25 cellular contexts compared by ENCODE assay signal in genomic region chr13:41273806-41274441, GRCh38. TPM values are rescaled to one million over a fixed set of nuclear protein-coding genes. Genes with fewer than 3 reads are reported as not detected.
DNase-seq lines count a peak whose midpoint lies in the region; ATAC-seq and TF ChIP-seq lines count a peak whose summit lies in the region.
"Had no signal": no experiment of that assay in that cellular context is flagged by ENCODE, and none has a peak within 500 bp of the region (broad histone marks: within the 10 kb centered on the region; RNA-seq: fewer than 3 reads in every experiment).

No MANE protein-coding gene starts in this region.

- WGBS in body of pancreas, 2 donors = 38 to 50% methylated on average over 3 of the region's 3 CpGs
- no CpG with 5 or more reads among the region's 3 CpGs for WGBS in mesendoderm (ENCODE audit: extremely low coverage, insufficient coverage, low lambda C conversion rate)
- WGBS in stomach, 5 donors = 28 to 54% (median 44%) methylated on average over 3 of the region's 3 CpGs

- no peak overlapping the region for H3K23ac ChIP-seq in mesendoderm (ENCODE audit: low read length)

- no peak overlapping the region for H2BK15ac ChIP-seq in mesendoderm (replicated peaks; ENCODE audit: low read depth)

- no peaks in the 10 kb centered on the region for H3K79me2 ChIP-seq in mesendoderm (ENCODE audit: control insufficient read depth, insufficient read depth, low read length)

- H3K9me3 ChIP-seq in body of pancreas = no peaks in the 10 kb centered on the region
- H3K9me3 ChIP-seq in stomach = peaks cover 0 to 4% (median 0%) of the 10 kb centered on the region in 4 donors
- no peaks in the 10 kb centered on the region for H3K9me3 ChIP-seq in tibial artery

- H3K4me1 ChIP-seq in body of pancreas (peaks cover 11% of the 10 kb centered on the region), mesendoderm (ENCODE audit: control insufficient read depth, low read depth, low read length) (no peaks in the 10 kb centered on the region), stomach (peaks cover 0 to 5% (median 2%) of the 10 kb centered on the region in 4 donors), tibial artery (no peaks in the 10 kb centered on the region)

- no peak overlapping the region for H3K18ac ChIP-seq in mesendoderm (ENCODE audit: low read length)

- no peak overlapping the region for H2BK5ac ChIP-seq in mesendoderm (ENCODE audit: low read length)

- no peaks in the 10 kb centered on the region for H3K36me3 ChIP-seq in body of pancreas (replicated peaks in 1 of 2; ENCODE audit: insufficient read depth in 1 of 2, low read depth in 2 of 2)
- no peaks in the 10 kb centered on the region for H3K36me3 ChIP-seq in mesendoderm (ENCODE audit: control insufficient read depth, insufficient read depth, low read length)
- H3K36me3 ChIP-seq in stomach = no peaks in the 10 kb centered on the region
- no peaks in the 10 kb centered on the region for H3K36me3 ChIP-seq in tibial artery

- TF ChIP-seq CTCF in body of pancreas (IDR thresholded peaks at IDR 0.05) = no peak
- no peak for TF ChIP-seq CTCF in stomach (IDR thresholded peaks at IDR 0.05)
- TF ChIP-seq CTCF in tibial artery (IDR thresholded peaks at IDR 0.05) = no peak

- H3K79me1 ChIP-seq in mesendoderm (ENCODE audit: low read length) = no peaks in the 10 kb centered on the region

- H3K56ac ChIP-seq in mesendoderm (ENCODE audit: low read length) = no peak overlapping the region

- H3K4me3 Mint-ChIP-seq in activated naive CD8-positive, alpha-beta T cell = no peak overlapping the region
- no peak overlapping the region for H3K4me3 Mint-ChIP-seq in activated naive CD8-positive, alpha-beta T cell treated with anti-CD3 and anti-CD28 coated beads, Interleukin-2, amount 50 U/mL, for 24 hours
- H3K4me3 Mint-ChIP-seq: IgD-negative memory B cell had no signal

- peak overlapping the region; percentile 28 for H3K27ac Mint-ChIP-seq in activated naive CD8-positive, alpha-beta T cell
- H3K27ac Mint-ChIP-seq in activated naive CD8-positive, alpha-beta T cell treated with anti-CD3 and anti-CD28 coated beads, Interleukin-2, amount 50 U/mL, for 24 hours = no peak overlapping the region
- H3K27ac Mint-ChIP-seq: IgD-negative memory B cell had no signal

- H3K27ac ChIP-seq in body of pancreas = peak overlapping the region; percentile 59 to 78 (median 74)
- H3K27ac ChIP-seq in mesendoderm (ENCODE audit: low read depth, low read length) = no peak overlapping the region
- peak overlapping the region; percentile 60 to 86 (median 76) for H3K27ac ChIP-seq in stomach
- no peak overlapping the region for H3K27ac ChIP-seq in tibial artery
- H3K27ac ChIP-seq: KMS-11, RWPE1 had no signal

- no peak overlapping the region for H3K4ac ChIP-seq in mesendoderm (ENCODE audit: low read depth, low read length)

- H2AK5ac ChIP-seq in mesendoderm (ENCODE audit: low read length) = no peak overlapping the region

- DNase-seq in activated naive CD8-positive, alpha-beta T cell treated with anti-CD3 and anti-CD28 coated beads, Interleukin-2, amount 50 U/mL, for 24 hours = no peak
- DNase-seq in body of pancreas (no peak), mesendoderm (peak; percentile 28), stomach (no peak), NCI-H1417 (lab: John Stamatoyannopoulos, UW) (no peak), tibial artery (no peak), SKM-1 treated with dmso at 0.1 percent for 144 hours (lab: John Stamatoyannopoulos, UW; ENCODE audit: unreplicated experiment) (no peak)
- DNase-seq: 8988T, DMS79, GF-D8, NCI-H1092, NCI-H1436, NCI-H187, NCI-H2081 treated with DMSO at 0.1 percent for 48 hours, NCI-H2171, NCI-H226, NCI-H510A, NCI-H69, SHP77 had no signal

- no peak for ATAC-seq in activated naive CD8-positive, alpha-beta T cell treated with anti-CD3 and anti-CD28 coated beads, Interleukin-2, amount 50 U/mL, for 24 hours
- peak; percentile 90 for ATAC-seq in body of pancreas
- ATAC-seq: HCT116, Panc1 had no signal

- no peak for TF ChIP-seq EP300 in stomach (IDR thresholded peaks at IDR 0.05)

- H4K5ac ChIP-seq in mesendoderm (ENCODE audit: low read length) = no peak overlapping the region

- H3K4me2 ChIP-seq in mesendoderm (ENCODE audit: low read length) = no peak overlapping the region
- H3K4me2 ChIP-seq: KMS-11 had no signal

- no peak overlapping the region for H2BK120ac ChIP-seq in mesendoderm (ENCODE audit: low read depth, low read length)

- intact Hi-C loops in body of pancreas (cut with DNase I) (no loop called here), stomach (cut with DNase I; ENCODE audit: low total_unique reads) (no loop called here), tibial artery (cut with DNase I; ENCODE audit: low total_unique reads) (no loop called here)

- H4K8ac ChIP-seq in mesendoderm (ENCODE audit: low read depth, low read length) = no peak overlapping the region

- no peaks in the 10 kb centered on the region for H3K9me3 Mint-ChIP-seq in activated naive CD8-positive, alpha-beta T cell (ENCODE audit: low read depth)
- H3K9me3 Mint-ChIP-seq in activated naive CD8-positive, alpha-beta T cell treated with anti-CD3 and anti-CD28 coated beads, Interleukin-2, amount 50 U/mL, for 24 hours = peaks cover 4% of the 10 kb centered on the region

- peaks cover 2% of the 10 kb centered on the region for H3K36me3 Mint-ChIP-seq in activated naive CD8-positive, alpha-beta T cell
- peaks cover 4% of the 10 kb centered on the region for H3K36me3 Mint-ChIP-seq in activated naive CD8-positive, alpha-beta T cell treated with anti-CD3 and anti-CD28 coated beads, Interleukin-2, amount 50 U/mL, for 24 hours (ENCODE audit: low read depth)
- H3K36me3 Mint-ChIP-seq: IgD-negative memory B cell had no signal

- peaks cover 41% of the 10 kb centered on the region for H3K4me1 Mint-ChIP-seq in activated naive CD8-positive, alpha-beta T cell (ENCODE audit: low read depth)
- peaks cover 22% of the 10 kb centered on the region for H3K4me1 Mint-ChIP-seq in activated naive CD8-positive, alpha-beta T cell treated with anti-CD3 and anti-CD28 coated beads, Interleukin-2, amount 50 U/mL, for 24 hours

- H3K27me3 ChIP-seq in body of pancreas = no peaks in the 10 kb centered on the region
- H3K27me3 ChIP-seq in mesendoderm (ENCODE audit: insufficient read depth, low read length, poor library complexity) = no peaks in the 10 kb centered on the region
- H3K27me3 ChIP-seq in stomach = no peaks in the 10 kb centered on the region
- no peaks in the 10 kb centered on the region for H3K27me3 ChIP-seq in tibial artery

- no peak overlapping the region for H3K4me3 ChIP-seq in body of pancreas
- no peak overlapping the region for H3K4me3 ChIP-seq in mesendoderm (ENCODE audit: low read length)
- H3K4me3 ChIP-seq in stomach = no peak overlapping the region
- no peak overlapping the region for H3K4me3 ChIP-seq in tibial artery

- TF ChIP-seq POLR2A in body of pancreas (IDR thresholded peaks at IDR 0.05) (no peak), stomach (IDR thresholded peaks at IDR 0.05) (no peak)

- H3K9ac ChIP-seq in mesendoderm (ENCODE audit: low read length) = no peak overlapping the region
- H3K9ac ChIP-seq: KMS-11 had no signal

- no peaks in the 10 kb centered on the region for H3K27me3 Mint-ChIP-seq in activated naive CD8-positive, alpha-beta T cell
- H3K27me3 Mint-ChIP-seq in activated naive CD8-positive, alpha-beta T cell treated with anti-CD3 and anti-CD28 coated beads, Interleukin-2, amount 50 U/mL, for 24 hours = no peaks in the 10 kb centered on the region
- H3K27me3 Mint-ChIP-seq: IgD-negative memory B cell had no signal

RNA-seq across cellular contexts. Expression of gene MTRF1, which starts 10.5 kb away (rescaled TPM):
- 10 to 100 TPM; 11.9 to 14.0 TPM for total RNA-seq in body of pancreas
- polyA plus RNA-seq in mesendoderm (2013, experiment 1 of 2) = 12.5 TPM
- 12.6 TPM for polyA plus RNA-seq in mesendoderm (2013, experiment 2 of 2)
- 10 to 100 TPM in 3 of 5 donors, 1 to 10 TPM in 2; 7.6 to 29.9 (median 13.0) TPM for total RNA-seq in stomach
- 10 to 100 TPM in 1 of 3 donors, 1 to 10 TPM in 2; 6.4 to 11.8 (median 7.4) TPM for polyA plus RNA-seq in stomach

RNA-seq across cellular contexts. Expression of gene NAA16, which starts 37.1 kb away (rescaled TPM):
- total RNA-seq in body of pancreas (10 to 100 TPM; 47.8 to 50.6 TPM), stomach (100 to 1,000 TPM in 1 of 5 donors, 10 to 100 TPM in 4; 19.4 to 114 (median 46.7) TPM)
- 26.1 TPM for polyA plus RNA-seq in mesendoderm (2013, experiment 1 of 2)
- polyA plus RNA-seq in mesendoderm (2013, experiment 2 of 2) = 27.6 TPM
- polyA plus RNA-seq in stomach = 10 to 100 TPM in 1 of 3 donors, 1 to 10 TPM in 2; 6.0 to 11.9 (median 8.5) TPM

Comparison
In these comparisons a context has a peak if more than half of its experiments do, and no peak if none do; other contexts are left out.
1. H3K27ac ChIP-seq: peak in body of pancreas (4 of 4) and stomach (5 of 5); none in mesendoderm (single experiment) and tibial artery (0 of 2).